ENCODE assay signal across 22 cellular contexts in genomic region chr4:56843421-56843899, GRCh38. TPM values are rescaled to one million over a fixed set of nuclear protein-coding genes. Genes with fewer than 3 reads are reported as not detected.
A peak's percentile ranks its signal among the peaks of the same experiment; 100 is the strongest.
DNase-seq lines count a peak whose midpoint lies in the region; ATAC-seq and TF ChIP-seq lines count a peak whose summit lies in the region.
"Had no signal": no experiment of that assay in that cellular context is flagged by ENCODE, and none has a peak within 500 bp of the region (broad histone marks: within the 10 kb centered on the region; RNA-seq: fewer than 3 reads in every experiment).

No MANE protein-coding gene starts in this region.

- WGBS in endodermal cell (ENCODE audit: insufficient coverage in 1 of 2, insufficient read length in 1 of 2), 2 experiments, result 75 to 77% methylated on average over 13 of the region's 13 CpGs
- WGBS in lung, 2 donors, result 64% methylated on average over 13 of the region's 13 CpGs

- peaks cover 75% of the 10 kb centered on the region for H3K27me3 Mint-ChIP-seq in endodermal cell (ENCODE audit: insufficient read depth)
- H3K27me3 Mint-ChIP-seq in activated CD4-positive, alpha-beta T cell treated with anti-CD3 and anti-CD28 coated beads, Interleukin-2, amount 10 ng/mL, durations not matched to agents 7 days and 5 days, result peaks cover 3% of the 10 kb centered on the region
- H3K27me3 Mint-ChIP-seq: dendritic cell treated with granulocyte-macrophage colony-stimulating factor and Interleukin-4, amounts not matched to agents 40 ng/mL and 50 ng/mL, for 4 days; stimulated activated naive CD8-positive, alpha-beta T cell treated with anti-CD3 and anti-CD28 coated beads, Interleukin-15, Interleukin-2, amounts not matched to agents 100 ng/mL and 50 ng/mL, for 24 hours had no signal

- DNase-seq in cardiac muscle cell (ENCODE audit: low read depth in 1 of 2, low spot score in 1 of 2) (peak in 1 of 2 donors; percentile 61), left ventricle myocardium inferior (no peak), endodermal cell (peak; percentile 79), lung (ENCODE audit: low spot score) (peak; percentile 31), ureter (ENCODE audit: low spot score) (peak; percentile 44), NCI-H345 (lab: John Stamatoyannopoulos, UW) (no peak)
- DNase-seq in activated CD4-positive, alpha-beta T cell treated with anti-CD3 and anti-CD28 coated beads, Interleukin-2, amount 10 ng/mL, durations not matched to agents 7 days and 5 days, result no peak
- DNase-seq: activated CD4-positive, alpha-beta T cell treated with anti-CD3 and anti-CD28 coated beads for 4 hours; erythroblast; HCEC 1CT; Karpas-422; NCI-H1092 treated with DMSO at 0.1 percent for 48 hours; NCI-H524; stimulated activated CD4-positive, alpha-beta T cell treated with anti-CD3 and anti-CD28 coated beads, Interleukin-2, amount 100 ng/mL, for 24 hours; SW 1271 had no signal

- H3K4me1 ChIP-seq in cardiac muscle cell (ENCODE audit: low read depth), result no peaks in the 10 kb centered on the region
- H3K4me1 ChIP-seq in left ventricle myocardium inferior, result no peaks in the 10 kb centered on the region
- no peaks in the 10 kb centered on the region for H3K4me1 ChIP-seq in endodermal cell (ENCODE audit: control insufficient read depth, insufficient read depth, low read length)
- peaks cover 0 to 4% of the 10 kb centered on the region in 2 donors for H3K4me1 ChIP-seq in lung (ENCODE audit: control insufficient read depth in 2 of 2, insufficient read depth in 2 of 2, low read length in 2 of 2)
- H3K4me1 ChIP-seq: right atrium auricular region had no signal

- TF ChIP-seq CTCF in cardiac muscle cell (IDR thresholded peaks at IDR 0.05; ENCODE audit: low read depth, low read length) (peak; percentile 26), left ventricle myocardium inferior (IDR thresholded peaks at IDR 0.05; ENCODE audit: borderline replicate concordance) (no peak), endodermal cell (conservative IDR thresholded peaks at IDR 0.05) (peak; percentile 55), lung (IDR thresholded peaks at IDR 0.05; ENCODE audit: control extremely low read depth, extremely low read depth) (no peak)

- POLR2A ChIA-PET in activated CD4-positive, alpha-beta T cell treated with anti-CD3 and anti-CD28 coated beads, Interleukin-2, amount 10 ng/mL, durations not matched to agents 7 days and 5 days (lab: Charles Lee), result no interaction called here

- no peak for ATAC-seq in lung (ENCODE audit: insufficient read depth, low FRiP score)
- ATAC-seq in HG03457 (IDR thresholded peaks at IDR 0.05; ENCODE audit: unreplicated experiment), result no peak

- H3K9me3 ChIP-seq in cardiac muscle cell (ENCODE audit: low read depth), result no peaks in the 10 kb centered on the region
- no peaks in the 10 kb centered on the region for H3K9me3 ChIP-seq in left ventricle myocardium inferior (replicated peaks)
- no peaks in the 10 kb centered on the region for H3K9me3 ChIP-seq in endodermal cell (ENCODE audit: control insufficient read depth, low read length)
- H3K9me3 ChIP-seq in lung (ENCODE audit: control insufficient read depth in 2 of 2, insufficient read depth in 1 of 2, low read length in 1 of 2), result no peaks in the 10 kb centered on the region
- H3K9me3 ChIP-seq: right atrium auricular region, upper lobe of left lung had no signal

- no peak overlapping the region for H3K4me3 Mint-ChIP-seq in endodermal cell
- no peak overlapping the region for H3K4me3 Mint-ChIP-seq in activated CD4-positive, alpha-beta T cell treated with anti-CD3 and anti-CD28 coated beads, Interleukin-2, amount 10 ng/mL, durations not matched to agents 7 days and 5 days
- H3K4me3 Mint-ChIP-seq: CD14-positive monocyte; dendritic cell treated with granulocyte-macrophage colony-stimulating factor and Interleukin-4, amounts not matched to agents 40 ng/mL and 50 ng/mL, for 4 days; mesothelial cell of epicardium; stimulated activated naive CD8-positive, alpha-beta T cell treated with anti-CD3 and anti-CD28 coated beads, Interleukin-15, Interleukin-2, amounts not matched to agents 100 ng/mL and 50 ng/mL, for 24 hours had no signal

- H3K4me1 Mint-ChIP-seq in endodermal cell, result peaks cover 15% of the 10 kb centered on the region
- no peaks in the 10 kb centered on the region for H3K4me1 Mint-ChIP-seq in activated CD4-positive, alpha-beta T cell treated with anti-CD3 and anti-CD28 coated beads, Interleukin-2, amount 10 ng/mL, durations not matched to agents 7 days and 5 days

- H3K36me3 ChIP-seq in cardiac muscle cell, result no peaks in the 10 kb centered on the region
- no peaks in the 10 kb centered on the region for H3K36me3 ChIP-seq in left ventricle myocardium inferior
- no peaks in the 10 kb centered on the region for H3K36me3 ChIP-seq in endodermal cell (ENCODE audit: control insufficient read depth, insufficient read depth, low read length)
- no peaks in the 10 kb centered on the region for H3K36me3 ChIP-seq in lung (ENCODE audit: control insufficient read depth in 2 of 2, insufficient read depth in 2 of 2, low read length in 2 of 2)
- H3K36me3 ChIP-seq: right atrium auricular region, upper lobe of left lung had no signal

- no peaks in the 10 kb centered on the region for H3K9me3 Mint-ChIP-seq in endodermal cell
- H3K9me3 Mint-ChIP-seq in activated CD4-positive, alpha-beta T cell treated with anti-CD3 and anti-CD28 coated beads, Interleukin-2, amount 10 ng/mL, durations not matched to agents 7 days and 5 days, result no peaks in the 10 kb centered on the region
- H3K9me3 Mint-ChIP-seq: CD14-positive monocyte; dendritic cell treated with granulocyte-macrophage colony-stimulating factor and Interleukin-4, amounts not matched to agents 40 ng/mL and 50 ng/mL, for 4 days; mesothelial cell of epicardium; stimulated activated naive CD8-positive, alpha-beta T cell treated with anti-CD3 and anti-CD28 coated beads, Interleukin-15, Interleukin-2, amounts not matched to agents 100 ng/mL and 50 ng/mL, for 24 hours had no signal

- H3K4me3 ChIP-seq in cardiac muscle cell, result no peak overlapping the region
- H3K4me3 ChIP-seq in left ventricle myocardium inferior, result no peak overlapping the region
- H3K4me3 ChIP-seq in endodermal cell (ENCODE audit: low read length), result no peak overlapping the region
- no peak overlapping the region for H3K4me3 ChIP-seq in lung
- H3K4me3 ChIP-seq: right atrium auricular region, upper lobe of left lung had no signal

- H3K27me3 ChIP-seq in cardiac muscle cell, result no peaks in the 10 kb centered on the region
- no peaks in the 10 kb centered on the region for H3K27me3 ChIP-seq in left ventricle myocardium inferior (ENCODE audit: low read depth)
- no peaks in the 10 kb centered on the region for H3K27me3 ChIP-seq in endodermal cell (ENCODE audit: control insufficient read depth, insufficient read depth, low read length, poor library complexity, severe bottlenecking)
- H3K27me3 ChIP-seq in lung (ENCODE audit: control insufficient read depth, insufficient read depth), result no peaks in the 10 kb centered on the region
- H3K27me3 ChIP-seq: right atrium auricular region, upper lobe of left lung had no signal

- H3K36me3 Mint-ChIP-seq in endodermal cell (ENCODE audit: low read depth), result no peaks in the 10 kb centered on the region
- no peaks in the 10 kb centered on the region for H3K36me3 Mint-ChIP-seq in activated CD4-positive, alpha-beta T cell treated with anti-CD3 and anti-CD28 coated beads, Interleukin-2, amount 10 ng/mL, durations not matched to agents 7 days and 5 days (ENCODE audit: low read depth)
- H3K36me3 Mint-ChIP-seq: CD14-positive monocyte, mesothelial cell of epicardium had no signal

- CTCF ChIA-PET in activated CD4-positive, alpha-beta T cell treated with anti-CD3 and anti-CD28 coated beads, Interleukin-2, amount 10 ng/mL, durations not matched to agents 7 days and 5 days (lab: Charles Lee), result interaction anchor here (1.3 kb wide), 1 partner anchor 24 kb away, joined by 4 read pairs; no protein-coding TSS in a partner anchor

- no peak overlapping the region for H3K27ac ChIP-seq in cardiac muscle cell
- H3K27ac ChIP-seq in left ventricle myocardium inferior (replicated peaks), result no peak overlapping the region
- H3K27ac ChIP-seq in endodermal cell (ENCODE audit: low read depth, low read length), result no peak overlapping the region
- H3K27ac ChIP-seq in lung (ENCODE audit: low read depth in 1 of 2, low read length in 1 of 2), result no peak overlapping the region
- H3K27ac ChIP-seq: right atrium auricular region, upper lobe of left lung had no signal

- H3K27ac Mint-ChIP-seq in endodermal cell, result no peak overlapping the region
- H3K27ac Mint-ChIP-seq in activated CD4-positive, alpha-beta T cell treated with anti-CD3 and anti-CD28 coated beads, Interleukin-2, amount 10 ng/mL, durations not matched to agents 7 days and 5 days, result no peak overlapping the region
- H3K27ac Mint-ChIP-seq: CD14-positive monocyte; dendritic cell treated with granulocyte-macrophage colony-stimulating factor and Interleukin-4, amounts not matched to agents 40 ng/mL and 50 ng/mL, for 4 days; mesothelial cell of epicardium; stimulated activated naive CD8-positive, alpha-beta T cell treated with anti-CD3 and anti-CD28 coated beads, Interleukin-15, Interleukin-2, amounts not matched to agents 100 ng/mL and 50 ng/mL, for 24 hours had no signal

- intact Hi-C loops in left ventricle myocardium inferior (cut with micrococcal nuclease), result no loop called here

- H3K9ac ChIP-seq in endodermal cell (ENCODE audit: extremely low read depth, low read length, poor library complexity, severe bottlenecking), result no peak overlapping the region

RNA-seq across cellular contexts. Expression of gene SPINK2, which starts 22.0 kb away (rescaled TPM):
- total RNA-seq in cardiac muscle cell (not detected in 2 replicates), left ventricle myocardium inferior (0.80 TPM), endodermal cell (under 1 TPM; 0.59 to 0.62 TPM), lung (under 1 TPM in 1 of 2 donors, not detected in 1; 0.91 TPM), ureter (not detected)
- polyA plus RNA-seq in cardiac muscle cell (0.47 TPM in 1 of 2 replicates, not detected in the other), lung (not detected)
- not detected for polyA plus RNA-seq in endodermal cell (2013, experiment 1 of 2)
- polyA plus RNA-seq in endodermal cell (2013, experiment 2 of 2), result 0.70 TPM
- 1 to 10 TPM; 5.0 to 7.9 TPM for total RNA-seq in activated CD4-positive, alpha-beta T cell treated with anti-CD3 and anti-CD28 coated beads, Interleukin-2, amount 10 ng/mL, durations not matched to agents 7 days and 5 days
- total RNA-seq: mesothelial cell of epicardium, upper lobe of left lung had no signal
- polyA plus RNA-seq: CD14-positive monocyte had no signal

Comparison
In these comparisons a context has a peak if more than half of its experiments do, and no peak if none do; other contexts are left out.
1. CTCF ChIP-seq: peak in cardiac muscle cell (single experiment) and endodermal cell (single experiment); none in left ventricle myocardium inferior (single experiment) and lung (single experiment).
2. DNase-seq: peak in endodermal cell (single experiment), lung (single experiment) and ureter (single experiment); none in left ventricle myocardium inferior (single experiment), NCI-H345 (single experiment) and activated CD4-positive, alpha-beta T cell treated with anti-CD3 and anti-CD28 coated beads, Interleukin-2, amount 10 ng/mL, durations not matched to agents 7 days and 5 days (single experiment).